8 cellular contexts compared by ENCODE assay signal in genomic region chr17:74748529-74749261, GRCh38. TPM values are rescaled to one million over a fixed set of nuclear protein-coding genes. Genes with fewer than 3 reads are reported as not detected.
DNase-seq lines count a peak whose midpoint lies in the region; ATAC-seq and TF ChIP-seq lines count a peak whose summit lies in the region.

TSS of gene NHERF1 (plus strand) at chr17:74748628. CDS start at chr17:74748847, 219 bp downstream.

- CTCF ChIA-PET in HEK293 (lab: Yijun Ruan, JAX): interaction anchor here (0.6 to 4.7 kb wide), 12 partner anchors 10 to 1902 kb away, joined by 3 to 84 read pairs (median 6); partner anchors contain the start of genes GRIN2C, NAT9 and RAB37

- TF ChIP-seq CTCF in GM12864 (IDR thresholded peaks at IDR 0.05; ENCODE audit: low read depth, low read length, missing control alignments) (peak; percentile 28), HEK293 (tag by site-specific recombination; IDR thresholded peaks at IDR 0.05) (peak; percentile 100), NB4 (IDR thresholded peaks at IDR 0.05; ENCODE audit: low read depth, low read length) (peak; percentile 6)

- ATAC-seq in right cardiac atrium: peak; percentile 97
- peak; percentile 95 for ATAC-seq in aorta (ENCODE audit: low FRiP score)

- H3K9ac ChIP-seq in rectal smooth muscle tissue (ENCODE audit: low read length): peak within 1 kb of the TSS; percentile 66

- H3K27me3 ChIP-seq in right cardiac atrium (ENCODE audit: control insufficient read depth, insufficient read depth) (no peaks in the 10 kb centered on the region), rectal smooth muscle tissue (ENCODE audit: control insufficient read depth, insufficient read depth, low read length) (no peaks in the 10 kb centered on the region), aorta (ENCODE audit: control insufficient read depth in 1 of 2, insufficient read depth in 2 of 2, low read length in 1 of 2) (no peaks in the 10 kb centered on the region)

- POLR2A ChIA-PET in HEK293 (lab: Yijun Ruan, JAX): interaction anchor here (0.7 to 1.9 kb wide), 7 partner anchors 10 to 124 kb away, joined by 3 to 22 read pairs (median 7); partner anchors contain the start of genes FDXR and NAT9

- WGBS in right cardiac atrium: 1% methylated on average over 89 of the region's 89 CpGs
- WGBS in aorta, 2 donors: 0% methylated on average over 65 to 89 of the region's 89 CpGs

- intact Hi-C loops in right cardiac atrium (cut with DNase I): loop anchor here in 2 of 4 donors (5.0 kb wide), 3 partner anchors 34 to 209 kb away; no protein-coding TSS in a partner anchor
- intact Hi-C loops in aorta (cut with DNase I): loop anchor here (2.0 to 10.0 kb wide), 2 partner anchors 20 to 206 kb away; no protein-coding TSS in a partner anchor

- TF ChIP-seq POLR2A in NB4 (IDR thresholded peaks at IDR 0.05; ENCODE audit: extremely low read depth, insufficient read length): peak; percentile 94

- H3K4me3 ChIP-seq in GM12864 (ENCODE audit: low read depth, low read length) (peak within 1 kb of the TSS; percentile 92), HEK293 (ENCODE audit: low read depth, low read length) (peak within 1 kb of the TSS; percentile 81), NB4 (ENCODE audit: low read depth, low read length) (peak within 1 kb of the TSS; percentile 77), right cardiac atrium (ENCODE audit: low read length) (peak within 1 kb of the TSS; percentile 73), rectal smooth muscle tissue (ENCODE audit: low read length) (peak within 1 kb of the TSS; percentile 89), aorta (ENCODE audit: low read length in 2 of 2) (peak within 1 kb of the TSS; percentile 73 to 82)

- peak within 1 kb of the TSS; percentile 68; the same call in 1 of the 2 replicates for H3K27ac ChIP-seq in HEK293 (ENCODE audit: extremely low read depth, low read depth, low read length)
- H3K27ac ChIP-seq in right cardiac atrium (ENCODE audit: low read length): peak within 1 kb of the TSS; percentile 53
- peak within 1 kb of the TSS; percentile 26 for H3K27ac ChIP-seq in rectal smooth muscle tissue (ENCODE audit: low read depth, low read length)
- H3K27ac ChIP-seq in aorta (ENCODE audit: low read depth in 1 of 2, low read length in 2 of 2): peak within 1 kb of the TSS in 1 of 2 donors; percentile 53

- peaks cover 7% of the 10 kb centered on the region for H3K4me1 ChIP-seq in HEK293 (ENCODE audit: control insufficient read depth, insufficient read depth, low read length)
- H3K4me1 ChIP-seq in right cardiac atrium (ENCODE audit: control insufficient read depth, insufficient read depth, low read length): peaks cover 6% of the 10 kb centered on the region
- no peaks in the 10 kb centered on the region for H3K4me1 ChIP-seq in rectal smooth muscle tissue (ENCODE audit: control insufficient read depth, insufficient read depth, low read length)
- no peaks in the 10 kb centered on the region for H3K4me1 ChIP-seq in aorta (ENCODE audit: control insufficient read depth in 1 of 2, insufficient read depth in 2 of 2, low read length in 2 of 2)

- H3K36me3 ChIP-seq in HEK293 (ENCODE audit: control insufficient read depth in 2 of 2, insufficient read depth in 1 of 2, low read length in 2 of 2) (no peaks in the 10 kb centered on the region), rectal smooth muscle tissue (ENCODE audit: control insufficient read depth, insufficient read depth, low read length) (no peaks in the 10 kb centered on the region), aorta (ENCODE audit: control insufficient read depth in 1 of 2, insufficient read depth in 2 of 2, low read length in 1 of 2) (no peaks in the 10 kb centered on the region)

- DNase-seq in GM12864 (ENCODE audit: low read depth) (peak; percentile 65), NB4 (ENCODE audit: low read depth) (peak; percentile 93), T-helper 1 cell (peak; percentile 84 to 94 (median 89)), amniotic stem cell (lab: John Stamatoyannopoulos, UW) (peak; percentile 84), right cardiac atrium (peak in 2 of 3 donors; percentile 98 to 99), aorta (peak; percentile 96 to 98)

- no peaks in the 10 kb centered on the region for H3K9me3 ChIP-seq in HEK293 (ENCODE audit: control insufficient read depth, insufficient read depth, low read depth, low read length)
- H3K9me3 ChIP-seq in right cardiac atrium (ENCODE audit: control insufficient read depth, low read length): no peaks in the 10 kb centered on the region
- no peaks in the 10 kb centered on the region for H3K9me3 ChIP-seq in aorta (ENCODE audit: control insufficient read depth, low read length)

TF ChIP-seq in HEK293, 187 proteins besides CTCF, POLR2A, EP300 and RAD21 (continues in another document):
- TF ChIP-seq ZBTB11 (tag by site-specific recombination; conservative IDR thresholded peaks at IDR 0.05; ENCODE audit: low read depth): peak; percentile 37; the same call in 1 of the 2 replicates
- peak; percentile 71 for TF ChIP-seq SP2 (tag by site-specific recombination; IDR thresholded peaks at IDR 0.05)
- TF ChIP-seq ZNF391 (tag by site-specific recombination; IDR thresholded peaks at IDR 0.05; ENCODE audit: borderline replicate concordance, low read depth): peak; percentile 44; the same call in 1 of the 2 replicates
- no peak for TF ChIP-seq ZNF133 (tag by site-specific recombination; IDR thresholded peaks at IDR 0.05)
- TF ChIP-seq, protein P1, sequence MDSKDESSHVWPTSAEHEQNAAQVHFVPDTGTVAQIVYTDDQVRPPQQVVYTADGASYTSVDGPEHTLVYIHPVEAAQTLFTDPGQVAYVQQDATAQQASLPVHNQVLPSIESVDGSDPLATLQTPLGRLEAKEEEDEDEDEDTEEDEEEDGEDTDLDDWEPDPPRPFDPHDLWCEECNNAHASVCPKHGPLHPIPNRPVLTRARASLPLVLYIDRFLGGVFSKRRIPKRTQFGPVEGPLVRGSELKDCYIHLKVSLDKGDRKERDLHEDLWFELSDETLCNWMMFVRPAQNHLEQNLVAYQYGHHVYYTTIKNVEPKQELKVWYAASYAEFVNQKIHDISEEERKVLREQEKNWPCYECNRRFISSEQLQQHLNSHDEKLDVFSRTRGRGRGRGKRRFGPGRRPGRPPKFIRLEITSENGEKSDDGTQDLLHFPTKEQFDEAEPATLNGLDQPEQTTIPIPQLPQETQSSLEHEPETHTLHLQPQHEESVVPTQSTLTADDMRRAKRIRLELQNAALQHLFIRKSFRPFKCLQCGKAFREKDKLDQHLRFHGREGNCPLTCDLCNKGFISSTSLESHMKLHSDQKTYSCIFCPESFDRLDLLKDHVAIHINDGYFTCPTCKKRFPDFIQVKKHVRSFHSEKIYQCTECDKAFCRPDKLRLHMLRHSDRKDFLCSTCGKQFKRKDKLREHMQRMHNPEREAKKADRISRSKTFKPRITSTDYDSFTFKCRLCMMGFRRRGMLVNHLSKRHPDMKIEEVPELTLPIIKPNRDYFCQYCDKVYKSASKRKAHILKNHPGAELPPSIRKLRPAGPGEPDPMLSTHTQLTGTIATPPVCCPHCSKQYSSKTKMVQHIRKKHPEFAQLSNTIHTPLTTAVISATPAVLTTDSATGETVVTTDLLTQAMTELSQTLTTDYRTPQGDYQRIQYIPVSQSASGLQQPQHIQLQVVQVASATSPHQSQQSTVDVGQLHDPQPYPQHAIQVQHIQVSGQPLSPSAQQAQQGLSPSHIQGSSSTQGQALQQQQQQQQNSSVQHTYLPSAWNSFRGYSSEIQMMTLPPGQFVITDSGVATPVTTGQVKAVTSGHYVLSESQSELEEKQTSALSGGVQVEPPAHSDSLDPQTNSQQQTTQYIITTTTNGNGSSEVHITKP (tag by site-specific recombination; IDR thresholded peaks at IDR 0.05): no peak
- TF ChIP-seq, protein P2, sequence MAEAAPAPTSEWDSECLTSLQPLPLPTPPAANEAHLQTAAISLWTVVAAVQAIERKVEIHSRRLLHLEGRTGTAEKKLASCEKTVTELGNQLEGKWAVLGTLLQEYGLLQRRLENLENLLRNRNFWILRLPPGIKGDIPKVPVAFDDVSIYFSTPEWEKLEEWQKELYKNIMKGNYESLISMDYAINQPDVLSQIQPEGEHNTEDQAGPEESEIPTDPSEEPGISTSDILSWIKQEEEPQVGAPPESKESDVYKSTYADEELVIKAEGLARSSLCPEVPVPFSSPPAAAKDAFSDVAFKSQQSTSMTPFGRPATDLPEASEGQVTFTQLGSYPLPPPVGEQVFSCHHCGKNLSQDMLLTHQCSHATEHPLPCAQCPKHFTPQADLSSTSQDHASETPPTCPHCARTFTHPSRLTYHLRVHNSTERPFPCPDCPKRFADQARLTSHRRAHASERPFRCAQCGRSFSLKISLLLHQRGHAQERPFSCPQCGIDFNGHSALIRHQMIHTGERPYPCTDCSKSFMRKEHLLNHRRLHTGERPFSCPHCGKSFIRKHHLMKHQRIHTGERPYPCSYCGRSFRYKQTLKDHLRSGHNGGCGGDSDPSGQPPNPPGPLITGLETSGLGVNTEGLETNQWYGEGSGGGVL (tag by site-specific recombination; IDR thresholded peaks at IDR 0.05): no peak

RNA-seq across cellular contexts. Expression of gene NHERF1, which starts in this region (rescaled TPM):
- total RNA-seq in right cardiac atrium (10 to 100 TPM in 2 of 4 donors, 1 to 10 TPM in 2; 6.1 to 11.6 (median 9.7) TPM), aorta (10 to 100 TPM; 17.6 to 21.1 TPM)
- polyA plus RNA-seq in right cardiac atrium (7.2 TPM), aorta (10 to 100 TPM; 10.6 to 84.4 TPM)

Comparison
In these comparisons a context has a peak if more than half of its experiments do, and no peak if none do; other contexts are left out.
1. CTCF ChIP-seq: peak in every context shown above with its lines; median percentile 100 in HEK293; 28 in GM12864; 6 in NB4.